In genomic region chr17:61463068-61463980, GRCh38 we compare ENCODE assay signal across 1 cellular context.
TF ChIP-seq lines count a peak whose summit lies in the region.

No MANE protein-coding gene starts in this region.

TF ChIP-seq in SK-N-SH, 30 proteins besides CTCF, POLR2A, EP300 and RAD21 (continued from another document):
- TF ChIP-seq IRF3 (IDR thresholded peaks at IDR 0.05; ENCODE audit: low read depth, low read length) (no peak), FOSL2 (IDR thresholded peaks at IDR 0.05; ENCODE audit: borderline replicate concordance, low read depth) (no peak), GABPA (IDR thresholded peaks at IDR 0.05; ENCODE audit: low read depth) (no peak), RFX5 (IDR thresholded peaks at IDR 0.05; ENCODE audit: low read length) (no peak), YY1 (IDR thresholded peaks at IDR 0.05; ENCODE audit: low read depth) (peak; percentile 51; the same call in 1 of the 2 replicates), REST (IDR thresholded peaks at IDR 0.05; ENCODE audit: low read depth, low read length) (no peak), FOXJ3 (CRISPR knock-in tag; IDR thresholded peaks at IDR 0.05) (no peak)
TF ChIP-seq in SK-N-SH: peak in this region for 1.
